Comparison of ENCODE assay signal across 24 cellular contexts in the genomic region with DNA sequence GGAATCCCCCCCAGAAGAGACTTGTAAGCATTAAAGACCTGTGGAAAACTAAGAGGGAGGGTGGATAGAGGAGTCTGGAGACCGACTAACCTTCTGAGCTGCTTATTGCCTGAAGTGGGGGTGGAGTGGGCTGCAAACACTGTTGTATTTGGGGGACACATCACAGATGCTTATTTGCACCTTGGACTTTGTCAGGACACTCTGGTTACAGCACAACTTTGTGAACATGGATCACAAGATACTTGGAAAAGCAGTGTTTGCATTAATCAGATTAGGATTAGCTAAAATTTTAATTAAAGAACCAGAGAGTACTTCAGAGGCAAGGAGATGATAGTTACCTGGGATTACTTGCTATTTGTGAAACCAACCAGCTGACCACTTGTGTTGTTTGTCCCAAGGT. TPM values are rescaled to one million over a fixed set of nuclear protein-coding genes. Genes with fewer than 3 reads are reported as not detected.
DNase-seq lines count a peak whose midpoint lies in the region; ATAC-seq, FAIRE-seq and TF ChIP-seq lines count a peak whose summit lies in the region.
"Had no signal": no experiment of that assay in that cellular context is flagged by ENCODE, and none has a peak within 500 bp of the region (broad histone marks: within the 10 kb centered on the region; RNA-seq: fewer than 3 reads in every experiment).

No MANE protein-coding gene starts in this region.

- TF ChIP-seq EP300 in gastroesophageal sphincter (IDR thresholded peaks at IDR 0.05): no peak

- intact Hi-C loops in kidney (cut with DNase I): no loop called here

- no peak for TF ChIP-seq CTCF in 22Rv1 (IDR thresholded peaks at IDR 0.05)
- no peak for TF ChIP-seq CTCF in kidney (IDR thresholded peaks at IDR 0.05; ENCODE audit: borderline replicate concordance, extremely low read depth, insufficient read depth)
- no peak for TF ChIP-seq CTCF in nephron progenitor cell (IDR thresholded peaks at IDR 0.05)
- no peak for TF ChIP-seq CTCF in gastroesophageal sphincter (IDR thresholded peaks at IDR 0.05)

- peak overlapping the region; percentile 41 for H3K27ac Mint-ChIP-seq in nephron progenitor cell
- no peak overlapping the region for H3K27ac Mint-ChIP-seq in activated CD4-positive, alpha-beta memory T cell treated with anti-CD3 and anti-CD28 coated beads, Interleukin-2, amount 10 ng/mL, durations not matched to agents 7 days and 5 days

- no peak for FAIRE-seq in kidney (lab: Jason Lieb, UNC)
- FAIRE-seq: GM12891, H54 had no signal

- peaks cover 2 to 22% of the 10 kb centered on the region in 2 donors for H3K4me1 ChIP-seq in kidney (ENCODE audit: control insufficient read depth in 1 of 2, insufficient read depth in 1 of 2, low read depth in 1 of 2, low read length in 2 of 2)
- H3K4me1 ChIP-seq in gastroesophageal sphincter: peaks cover 0 to 20% (median 3%) of the 10 kb centered on the region in 3 donors

- DNase-seq in NCI-H82 (lab: John Stamatoyannopoulos, UW): peak; percentile 79
- no peak for DNase-seq in kidney
- DNase-seq in nephron progenitor cell: no peak
- DNase-seq in activated CD4-positive, alpha-beta memory T cell treated with anti-CD3 and anti-CD28 coated beads, Interleukin-2, amount 10 ng/mL, durations not matched to agents 7 days and 5 days: no peak
- DNase-seq in activated gamma-delta T cell treated with Interleukin-2 at 50 U/mL for 16 hours: no peak
- DNase-seq: 8988T; CD8-positive, alpha-beta memory T cell; DMS 273 treated with DMSO at 0.1 percent for 48 hours; GF-D8; MV-4-11; NCI-H1417 treated with DMSO at 0.1 percent for 48 hours; NCI-H1930; NCI-H2171; NCI-H446; NCI-H69; OCI-M1; SJCRH30 had no signal

- H3K36me3 ChIP-seq in kidney (ENCODE audit: control insufficient read depth in 1 of 2, insufficient read depth in 2 of 2, low read length in 2 of 2): no peaks in the 10 kb centered on the region
- H3K36me3 ChIP-seq in gastroesophageal sphincter: no peaks in the 10 kb centered on the region
- H3K36me3 ChIP-seq: BLaER1 treated with 17β-estradiol and CSF1 and Interleukin-3, amounts not matched to agents 10 nM and 100 nM; SJCRH30 had no signal

- CTCF ChIA-PET in activated CD4-positive, alpha-beta memory T cell treated with anti-CD3 and anti-CD28 coated beads, Interleukin-2, amount 10 ng/mL, durations not matched to agents 7 days and 5 days (lab: Charles Lee): interaction anchor here (0.6 kb wide), 1 partner anchor 466 kb away, joined by 3 read pairs; no protein-coding TSS in a partner anchor

- H3K9ac ChIP-seq in kidney (ENCODE audit: low read length in 2 of 2): no peak overlapping the region
- H3K9ac ChIP-seq: BLaER1 treated with 17β-estradiol and CSF1 and Interleukin-3, amounts not matched to agents 10 nM and 100 nM had no signal

- no peaks in the 10 kb centered on the region for H3K36me3 Mint-ChIP-seq in nephron progenitor cell (ENCODE audit: low read depth)
- no peaks in the 10 kb centered on the region for H3K36me3 Mint-ChIP-seq in activated CD4-positive, alpha-beta memory T cell treated with anti-CD3 and anti-CD28 coated beads, Interleukin-2, amount 10 ng/mL, durations not matched to agents 7 days and 5 days (ENCODE audit: low read depth)
- H3K36me3 Mint-ChIP-seq: CD8-positive, alpha-beta memory T cell had no signal

- ATAC-seq in gastroesophageal sphincter (no peak), HG02571 (IDR thresholded peaks at IDR 0.05; ENCODE audit: unreplicated experiment) (no peak)

- WGBS in gastroesophageal sphincter (ENCODE audit: low coverage in 1 of 2), 2 donors: 43% methylated on average over 1 of the region's 1 CpG; no CpG with 5 or more reads in 1 of the 2 donors

- peaks cover 39% of the 10 kb centered on the region for H3K4me1 Mint-ChIP-seq in nephron progenitor cell
- peaks cover 6% of the 10 kb centered on the region for H3K4me1 Mint-ChIP-seq in activated CD4-positive, alpha-beta memory T cell treated with anti-CD3 and anti-CD28 coated beads, Interleukin-2, amount 10 ng/mL, durations not matched to agents 7 days and 5 days

- H3K9me3 Mint-ChIP-seq in nephron progenitor cell: no peaks in the 10 kb centered on the region
- H3K9me3 Mint-ChIP-seq in activated CD4-positive, alpha-beta memory T cell treated with anti-CD3 and anti-CD28 coated beads, Interleukin-2, amount 10 ng/mL, durations not matched to agents 7 days and 5 days: no peaks in the 10 kb centered on the region
- H3K9me3 Mint-ChIP-seq: CD8-positive, alpha-beta memory T cell had no signal

- H3K27me3 Mint-ChIP-seq in nephron progenitor cell (ENCODE audit: low read depth, poor library complexity): peaks cover 2% of the 10 kb centered on the region
- H3K27me3 Mint-ChIP-seq in activated CD4-positive, alpha-beta memory T cell treated with anti-CD3 and anti-CD28 coated beads, Interleukin-2, amount 10 ng/mL, durations not matched to agents 7 days and 5 days: no peaks in the 10 kb centered on the region

- H3K27me3 ChIP-seq in gastroesophageal sphincter: no peaks in the 10 kb centered on the region
- H3K27me3 ChIP-seq: BLaER1 treated with 17β-estradiol and CSF1 and Interleukin-3, amounts not matched to agents 10 nM and 100 nM had no signal

- H3K9me3 ChIP-seq in kidney (ENCODE audit: control insufficient read depth in 1 of 2, low read length in 2 of 2) (no peaks in the 10 kb centered on the region), gastroesophageal sphincter (no peaks in the 10 kb centered on the region)
- H3K9me3 ChIP-seq: BLaER1 treated with 17β-estradiol and CSF1 and Interleukin-3, amounts not matched to agents 10 nM and 100 nM; SJCRH30 had no signal

- no peak overlapping the region for H3K4me3 Mint-ChIP-seq in nephron progenitor cell
- H3K4me3 Mint-ChIP-seq in activated CD4-positive, alpha-beta memory T cell treated with anti-CD3 and anti-CD28 coated beads, Interleukin-2, amount 10 ng/mL, durations not matched to agents 7 days and 5 days: no peak overlapping the region
- H3K4me3 Mint-ChIP-seq: CD8-positive, alpha-beta memory T cell had no signal

- H3K27ac ChIP-seq in 22Rv1 (peak overlapping the region; percentile 73), kidney (ENCODE audit: low read depth in 2 of 2, low read length in 2 of 2) (peak overlapping the region; percentile 55 to 71), gastroesophageal sphincter (no peak overlapping the region)
- H3K27ac ChIP-seq: BLaER1 treated with 17β-estradiol and CSF1 and Interleukin-3, amounts not matched to agents 10 nM and 100 nM; SJCRH30 had no signal

- H3K4me3 ChIP-seq in kidney (ENCODE audit: low read length in 2 of 2) (no peak overlapping the region), gastroesophageal sphincter (no peak overlapping the region)
- H3K4me3 ChIP-seq: BLaER1 treated with 17β-estradiol and CSF1 and Interleukin-3, amounts not matched to agents 10 nM and 100 nM; SJCRH30 had no signal

- POLR2A ChIA-PET in activated CD4-positive, alpha-beta memory T cell treated with anti-CD3 and anti-CD28 coated beads, Interleukin-2, amount 10 ng/mL, durations not matched to agents 7 days and 5 days (lab: Charles Lee): no interaction called here

- no peak for TF ChIP-seq POLR2A in gastroesophageal sphincter (IDR thresholded peaks at IDR 0.05)

RNA-seq across cellular contexts. Expression of a gene that starts 30.9 kb away (rescaled TPM):
- 0.25 TPM for total RNA-seq in kidney
- polyA plus RNA-seq in kidney (ENCODE audit: insufficient read depth, low read depth, low replicate concordance): 1.2 TPM
- total RNA-seq in gastroesophageal sphincter: not detected
- under 1 TPM in 1 of 2 experiments, not detected in 1; 0.28 TPM for total RNA-seq in activated CD4-positive, alpha-beta memory T cell treated with anti-CD3 and anti-CD28 coated beads, Interleukin-2, amount 10 ng/mL, durations not matched to agents 7 days and 5 days
- total RNA-seq: CD8-positive, alpha-beta memory T cell; Daoy; SJCRH30 had no signal
- polyA plus RNA-seq: CD8-positive, alpha-beta memory T cell had no signal

Comparison
In these comparisons a context has a peak if more than half of its experiments do, and no peak if none do; other contexts are left out.
1. H3K27ac ChIP-seq: peak in 22Rv1 (single experiment) and kidney (2 of 2); none in gastroesophageal sphincter (0 of 4).